In the genomic region with DNA sequence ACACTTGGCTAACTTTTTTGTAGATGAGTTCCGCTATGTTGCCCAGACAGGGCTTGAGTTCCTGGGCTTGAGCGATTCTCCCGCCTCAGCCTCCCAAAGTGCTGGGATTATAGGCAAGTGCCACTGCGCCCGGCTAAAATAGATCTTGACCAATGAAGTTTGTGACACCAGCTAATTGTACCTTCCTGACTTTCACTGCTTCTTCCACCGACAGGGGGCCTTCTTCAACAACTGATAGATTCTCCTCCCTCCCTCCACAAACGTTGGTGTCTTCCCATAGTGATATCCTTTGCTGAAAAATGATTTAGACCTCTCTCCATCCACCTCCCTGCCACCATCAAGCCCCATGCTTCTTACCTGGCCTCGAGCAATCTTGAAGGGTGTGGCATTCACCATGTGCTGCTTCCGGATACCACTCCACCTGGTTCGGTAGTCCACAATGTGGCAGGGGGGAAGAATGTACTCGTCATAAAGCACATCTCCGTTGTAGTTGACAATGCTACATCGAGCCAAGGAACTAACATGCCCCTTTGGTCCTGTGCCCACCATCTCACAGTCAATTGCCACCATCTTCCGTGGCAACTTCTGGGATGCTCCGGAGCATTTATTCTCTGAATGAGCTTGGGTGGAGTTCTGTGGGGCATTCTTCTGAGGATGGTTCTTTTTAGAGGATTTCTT, we compare ENCODE assay signal across 1 cellular context.
TF ChIP-seq lines count a peak whose summit lies in the region.

No MANE protein-coding gene starts in this region.

TF ChIP-seq in SK-N-SH, 30 proteins besides CTCF, POLR2A, EP300 and RAD21 (continued from another document):
- no peak for TF ChIP-seq IRF3 (IDR thresholded peaks at IDR 0.05; ENCODE audit: low read depth, low read length)
- TF ChIP-seq GABPA (IDR thresholded peaks at IDR 0.05; ENCODE audit: low read depth) = no peak
- peak; percentile 23; the same call in 1 of the 2 replicates for TF ChIP-seq MXI1 (IDR thresholded peaks at IDR 0.05; ENCODE audit: low read depth, low read length)
- TF ChIP-seq RXRA (IDR thresholded peaks at IDR 0.05; ENCODE audit: borderline replicate concordance, low read depth) = no peak
